ENCODE assay signal across 1 cellular context in genomic region chr5:124628721-124629596, GRCh38.
A peak's percentile ranks its signal among the peaks of the same experiment; 100 is the strongest.
TF ChIP-seq lines count a peak whose summit lies in the region.

No MANE protein-coding gene starts in this region.

TF ChIP-seq in K562, 482 proteins besides CTCF, POLR2A, EP300 and RAD21 (continued from another document):
- TF ChIP-seq IRF9 (tag; IDR thresholded peaks at IDR 0.05): no peak
- no peak for TF ChIP-seq ZNF165 (CRISPR knock-in tag; IDR thresholded peaks at IDR 0.05; ENCODE audit: borderline replicate concordance)
- TF ChIP-seq ZNF76 (CRISPR knock-in tag; IDR thresholded peaks at IDR 0.05; ENCODE audit: borderline replicate concordance): no peak
- peak; percentile 63; the same call in 1 of the 2 replicates for TF ChIP-seq EP400 (IDR thresholded peaks at IDR 0.05)
- no peak for TF ChIP-seq WHSC1 (IDR thresholded peaks at IDR 0.05; ENCODE audit: low read length)
- no peak for TF ChIP-seq ATF1 (CRISPR knock-in tag; IDR thresholded peaks at IDR 0.05)
- TF ChIP-seq ATF1 (tag; IDR thresholded peaks at IDR 0.05): no peak
- TF ChIP-seq E2F3 (CRISPR knock-in tag; IDR thresholded peaks at IDR 0.05): no peak
- no peak for TF ChIP-seq ZBTB17 (CRISPR knock-in tag; IDR thresholded peaks at IDR 0.05)
- no peak for TF ChIP-seq DIDO1 (tag; IDR thresholded peaks at IDR 0.05; ENCODE audit: low read depth)
- TF ChIP-seq LEF1 (IDR thresholded peaks at IDR 0.05): peak; percentile 85
- TF ChIP-seq CUX1 (CRISPR knock-in tag; IDR thresholded peaks at IDR 0.05): no peak
- TF ChIP-seq TEAD2 (tag; IDR thresholded peaks at IDR 0.05): no peak
- no peak for TF ChIP-seq ID3 (CRISPR knock-in tag; IDR thresholded peaks at IDR 0.05)
- no peak for TF ChIP-seq ID3 (tag; IDR thresholded peaks at IDR 0.05)
- TF ChIP-seq USF2 (CRISPR knock-in tag; IDR thresholded peaks at IDR 0.05): no peak
- TF ChIP-seq TFAP4 (CRISPR knock-in tag; IDR thresholded peaks at IDR 0.05; ENCODE audit: borderline replicate concordance): peak; percentile 86; the same call in 1 of the 2 replicates
- TF ChIP-seq SAFB2 (IDR thresholded peaks at IDR 0.05; ENCODE audit: borderline replicate concordance, low read depth, low read length, severe bottlenecking): no peak
- peak; percentile 88 for TF ChIP-seq ZNF592 (IDR thresholded peaks at IDR 0.05)
- no peak for TF ChIP-seq HCFC1 (IDR thresholded peaks at IDR 0.05; ENCODE audit: low read depth, low read length)
- TF ChIP-seq MLX (CRISPR knock-in tag; conservative IDR thresholded peaks at IDR 0.05): no peak
- TF ChIP-seq TCFL5 (CRISPR knock-in tag; conservative IDR thresholded peaks at IDR 0.05): no peak
- TF ChIP-seq TARDBP (IDR thresholded peaks at IDR 0.05): 0 out of 2 replicates have a peak, but pooled peaks have one; percentile 18
- TF ChIP-seq ARID3B (CRISPR knock-in tag; IDR thresholded peaks at IDR 0.05; ENCODE audit: borderline replicate concordance): no peak
- TF ChIP-seq CREB3 (tag; conservative IDR thresholded peaks at IDR 0.05; ENCODE audit: low read depth): no peak
- TF ChIP-seq NUFIP1 (IDR thresholded peaks at IDR 0.05; ENCODE audit: partially characterized antibody): no peak
- peak; percentile 72 for TF ChIP-seq TAF9B (IDR thresholded peaks at IDR 0.05; ENCODE audit: partially characterized antibody)
- no peak for TF ChIP-seq MCM3 (IDR thresholded peaks at IDR 0.05)
- TF ChIP-seq TEAD1 (CRISPR knock-in tag; IDR thresholded peaks at IDR 0.05): peak in 1 of 2 experiments; percentile 57; a peak in 2 of 4 replicates
